ENCODE assay signal across 1 cellular context in the genomic region with DNA sequence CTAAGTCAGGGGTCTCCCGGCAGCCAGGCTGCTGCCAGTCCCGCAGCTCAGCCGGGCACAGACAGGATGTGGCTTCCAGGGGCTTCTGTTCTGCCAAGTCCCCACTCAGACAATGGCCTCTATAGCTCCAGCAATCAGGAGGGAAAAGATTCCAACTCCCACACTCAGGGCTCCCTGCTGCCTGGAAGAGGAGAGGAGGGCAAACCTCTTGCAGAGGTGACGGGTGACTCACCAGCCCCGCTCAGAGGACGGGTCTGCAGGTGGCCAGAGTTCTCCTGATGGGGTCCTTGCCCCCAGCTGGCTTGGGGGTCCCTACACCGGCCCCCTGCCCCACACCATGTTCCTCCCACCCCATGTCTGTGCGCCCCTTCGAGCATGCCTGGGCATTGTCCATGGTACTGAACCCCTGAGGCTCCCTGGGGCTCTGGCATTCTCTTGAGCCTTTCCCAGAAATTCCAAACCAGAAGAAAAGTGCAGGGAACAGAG.
TF ChIP-seq lines count a peak whose summit lies in the region.

No MANE protein-coding gene starts in this region.

TF ChIP-seq in GM23338, 12 proteins besides CTCF, POLR2A, EP300 and RAD21:
- TF ChIP-seq, protein P1, sequence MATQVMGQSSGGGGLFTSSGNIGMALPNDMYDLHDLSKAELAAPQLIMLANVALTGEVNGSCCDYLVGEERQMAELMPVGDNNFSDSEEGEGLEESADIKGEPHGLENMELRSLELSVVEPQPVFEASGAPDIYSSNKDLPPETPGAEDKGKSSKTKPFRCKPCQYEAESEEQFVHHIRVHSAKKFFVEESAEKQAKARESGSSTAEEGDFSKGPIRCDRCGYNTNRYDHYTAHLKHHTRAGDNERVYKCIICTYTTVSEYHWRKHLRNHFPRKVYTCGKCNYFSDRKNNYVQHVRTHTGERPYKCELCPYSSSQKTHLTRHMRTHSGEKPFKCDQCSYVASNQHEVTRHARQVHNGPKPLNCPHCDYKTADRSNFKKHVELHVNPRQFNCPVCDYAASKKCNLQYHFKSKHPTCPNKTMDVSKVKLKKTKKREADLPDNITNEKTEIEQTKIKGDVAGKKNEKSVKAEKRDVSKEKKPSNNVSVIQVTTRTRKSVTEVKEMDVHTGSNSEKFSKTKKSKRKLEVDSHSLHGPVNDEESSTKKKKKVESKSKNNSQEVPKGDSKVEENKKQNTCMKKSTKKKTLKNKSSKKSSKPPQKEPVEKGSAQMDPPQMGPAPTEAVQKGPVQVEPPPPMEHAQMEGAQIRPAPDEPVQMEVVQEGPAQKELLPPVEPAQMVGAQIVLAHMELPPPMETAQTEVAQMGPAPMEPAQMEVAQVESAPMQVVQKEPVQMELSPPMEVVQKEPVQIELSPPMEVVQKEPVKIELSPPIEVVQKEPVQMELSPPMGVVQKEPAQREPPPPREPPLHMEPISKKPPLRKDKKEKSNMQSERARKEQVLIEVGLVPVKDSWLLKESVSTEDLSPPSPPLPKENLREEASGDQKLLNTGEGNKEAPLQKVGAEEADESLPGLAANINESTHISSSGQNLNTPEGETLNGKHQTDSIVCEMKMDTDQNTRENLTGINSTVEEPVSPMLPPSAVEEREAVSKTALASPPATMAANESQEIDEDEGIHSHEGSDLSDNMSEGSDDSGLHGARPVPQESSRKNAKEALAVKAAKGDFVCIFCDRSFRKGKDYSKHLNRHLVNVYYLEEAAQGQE (IDR thresholded peaks at IDR 0.05; ENCODE audit: unreplicated experiment) = peak; percentile 86
- no peak for TF ChIP-seq POLR2AphosphoS5 (IDR thresholded peaks at IDR 0.05; ENCODE audit: low read depth)
- TF ChIP-seq JUNB (IDR thresholded peaks at IDR 0.05; ENCODE audit: unreplicated experiment) = no peak
- no peak for TF ChIP-seq ETS1 (IDR thresholded peaks at IDR 0.05)
- no peak for TF ChIP-seq STAT1 (IDR thresholded peaks at IDR 0.05; ENCODE audit: unreplicated experiment)
